Comparison of ENCODE assay signal across 19 cellular contexts in the genomic region with DNA sequence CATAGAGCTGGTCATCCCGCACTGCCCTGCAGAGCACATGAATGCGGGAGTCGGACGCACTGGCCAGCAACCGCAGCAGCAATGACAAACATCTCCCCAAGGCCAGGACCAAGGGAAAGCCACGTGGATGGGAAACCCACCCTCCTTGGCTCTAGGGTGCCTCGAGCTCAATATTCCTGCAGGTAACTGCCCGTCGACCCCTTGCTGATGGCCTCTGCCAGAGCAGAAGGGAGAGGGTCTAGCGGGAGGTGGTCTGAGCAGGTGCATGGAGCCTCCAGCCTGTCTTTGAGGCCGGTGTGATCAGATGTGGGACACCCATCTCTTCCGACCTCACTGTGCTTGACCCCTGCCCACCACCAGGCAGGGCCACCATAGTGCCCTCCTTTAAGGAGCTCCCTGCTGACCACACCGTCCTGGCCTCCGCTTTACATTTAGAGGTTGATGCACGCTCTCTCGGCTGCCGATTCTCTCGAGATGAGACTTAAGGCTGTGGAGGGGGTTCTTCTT.
"Had no signal": no experiment of that assay in that cellular context is flagged by ENCODE, and none has a peak within 500 bp of the region (broad histone marks: within the 10 kb centered on the region; RNA-seq: fewer than 3 reads in every experiment).

No MANE protein-coding gene starts in this region.

- H3K27ac ChIP-seq: heart right ventricle, lower lobe of right lung, neutrophil, VCaP had no signal

- H3K4me3 ChIP-seq: heart right ventricle, lower lobe of right lung had no signal

- H3K9ac ChIP-seq: parathyroid adenoma had no signal

- H3K4me3 Mint-ChIP-seq: activated CD4-positive, alpha-beta T cell treated with anti-CD3 and anti-CD28 coated beads, Interleukin-2, amount 10 ng/mL, durations not matched to agents 7 days and 5 days; activated CD8-positive, alpha-beta T cell treated with anti-CD3 and anti-CD28 coated beads, Interleukin-2, amount 10 ng/mL, durations not matched to agents 7 days and 5 days; activated naive CD4-positive, alpha-beta T cell treated with anti-CD3 and anti-CD28 coated beads for 36 hours; naive thymus-derived CD4-positive, alpha-beta T cell; T-helper 2 cell treated with Interferon-gamma antibody and Interleukin-4, amounts not matched to agents 5 μg/mL and 100 μg/mL, for 36 hours had no signal

- H2AFZ ChIP-seq: parathyroid adenoma had no signal

- H3K36me3 ChIP-seq: heart right ventricle, lower lobe of right lung, neutrophil had no signal

- DNase-seq: activated CD4-positive, alpha-beta T cell treated with anti-CD3 and anti-CD28 coated beads, Interleukin-2, amount 10 ng/mL, durations not matched to agents 7 days and 5 days; activated CD8-positive, alpha-beta T cell treated with anti-CD3 and anti-CD28 coated beads, Interleukin-2, amount 10 ng/mL, durations not matched to agents 7 days and 5 days; activated naive CD4-positive, alpha-beta T cell treated with anti-CD3 and anti-CD28 coated beads for 36 hours; activated T-cell treated with anti-CD3 and anti-CD28 coated beads, Interleukin-2, amount 50 U/mL, for 48 hours; cerebellar nuclear complex; foreskin fibroblast; heart right ventricle; lower lobe of right lung; mesendoderm; naive thymus-derived CD4-positive, alpha-beta T cell; right cardiac atrium; stimulated activated CD4-positive, alpha-beta T cell treated with anti-CD3 and anti-CD28 coated beads, Interleukin-12 subunit alpha, Interleukin-12 subunit beta, amount 100 ng/mL, for 4 hours; stimulated activated CD4-positive, alpha-beta T cell treated with anti-CD3 and anti-CD28 coated beads, Interleukin-4, amount 100 ng/mL, for 4 hours; stimulated activated naive CD8-positive, alpha-beta T cell treated with anti-CD3 and anti-CD28 coated beads, Interleukin-15, Interleukin-2, amounts not matched to agents 100 U/mL and 50 U/mL, for 24 hours had no signal

- H3K4me1 ChIP-seq: heart right ventricle, lower lobe of right lung had no signal

- H3K4me1 Mint-ChIP-seq: activated CD4-positive, alpha-beta T cell treated with anti-CD3 and anti-CD28 coated beads, Interleukin-2, amount 10 ng/mL, durations not matched to agents 7 days and 5 days had no signal

- H3K27me3 Mint-ChIP-seq: activated CD4-positive, alpha-beta T cell treated with anti-CD3 and anti-CD28 coated beads, Interleukin-2, amount 10 ng/mL, durations not matched to agents 7 days and 5 days had no signal

- ATAC-seq: activated CD4-positive, CD25-positive, alpha-beta regulatory T cell treated with anti-CD3 and anti-CD28 coated beads, Interleukin-2, amount 50 U/mL, for 24 hours; activated CD8-positive, alpha-beta T cell treated with anti-CD3 and anti-CD28 coated beads, Interleukin-2, amount 10 ng/mL, durations not matched to agents 7 days and 5 days; heart right ventricle; lower lobe of right lung; naive thymus-derived CD4-positive, alpha-beta T cell; right cardiac atrium; stimulated activated naive CD8-positive, alpha-beta T cell treated with anti-CD3 and anti-CD28 coated beads, Interleukin-15, Interleukin-2, amounts not matched to agents 100 U/mL and 50 U/mL, for 24 hours had no signal

- H3K9me3 Mint-ChIP-seq: activated CD4-positive, alpha-beta T cell treated with anti-CD3 and anti-CD28 coated beads, Interleukin-2, amount 10 ng/mL, durations not matched to agents 7 days and 5 days; activated naive CD4-positive, alpha-beta T cell treated with anti-CD3 and anti-CD28 coated beads for 36 hours; T-helper 2 cell treated with Interferon-gamma antibody and Interleukin-4, amounts not matched to agents 5 μg/mL and 100 μg/mL, for 36 hours had no signal

- H3K9me3 ChIP-seq: lower lobe of right lung, neutrophil had no signal

- H3K27ac Mint-ChIP-seq: activated CD4-positive, alpha-beta T cell treated with anti-CD3 and anti-CD28 coated beads, Interleukin-2, amount 10 ng/mL, durations not matched to agents 7 days and 5 days; activated CD8-positive, alpha-beta T cell treated with anti-CD3 and anti-CD28 coated beads, Interleukin-2, amount 10 ng/mL, durations not matched to agents 7 days and 5 days; activated naive CD4-positive, alpha-beta T cell treated with anti-CD3 and anti-CD28 coated beads for 36 hours; naive thymus-derived CD4-positive, alpha-beta T cell; T-helper 2 cell treated with Interferon-gamma antibody and Interleukin-4, amounts not matched to agents 5 μg/mL and 100 μg/mL, for 36 hours had no signal

- H3K27me3 ChIP-seq: neutrophil had no signal

- H3K36me3 Mint-ChIP-seq: naive thymus-derived CD4-positive, alpha-beta T cell had no signal
